In genomic region chr11:24005202-24005876, GRCh38 we compare ENCODE assay signal across 24 cellular contexts.
"Had no signal": no experiment of that assay in that cellular context is flagged by ENCODE, and none has a peak within 500 bp of the region (broad histone marks: within the 10 kb centered on the region; RNA-seq: fewer than 3 reads in every experiment).

No MANE protein-coding gene starts in this region.

- H3K36me3 Mint-ChIP-seq: naive B cell, neural progenitor cell, type B pancreatic cell had no signal

- H3K27me3 ChIP-seq: dorsolateral prefrontal cortex, neural progenitor cell, right lobe of liver, stomach, testis, tibial artery had no signal

- H3K9me3 ChIP-seq: lower lobe of right lung, right lobe of liver, stomach, testis, tibial artery had no signal

- H3K9ac ChIP-seq: neural progenitor cell, parathyroid adenoma had no signal

- H3K4me3 ChIP-seq: dorsolateral prefrontal cortex, lower lobe of right lung, neural progenitor cell, right lobe of liver, smooth muscle cell, stomach, testis, tibial artery had no signal

- H3K27ac ChIP-seq: dorsolateral prefrontal cortex, lower lobe of right lung, neural progenitor cell, parathyroid adenoma, right lobe of liver, stomach, testis, tibial artery had no signal

- H3K4me2 ChIP-seq: neural progenitor cell, smooth muscle cell had no signal

- ATAC-seq: left ventricle myocardium superior; lower lobe of right lung; natural killer cell treated with Interleukin-12 subunit alpha and Interleukin-12 subunit beta and Interleukin-15 and Interleukin-18, amount 100 ng/mL, for 72 hours; right lobe of liver had no signal

- H3K27me3 Mint-ChIP-seq: naive B cell; natural killer cell treated with Interleukin-12 subunit alpha and Interleukin-12 subunit beta and Interleukin-15 and Interleukin-18, amount 100 ng/mL, for 72 hours; progenitor cell of endocrine pancreas; type B pancreatic cell had no signal

- H2AFZ ChIP-seq: neural progenitor cell, parathyroid adenoma had no signal

- H3K79me2 ChIP-seq: parathyroid adenoma had no signal

- H3K4me3 Mint-ChIP-seq: immature natural killer cell; naive B cell; natural killer cell treated with Interleukin-12 subunit alpha and Interleukin-12 subunit beta and Interleukin-15 and Interleukin-18, amount 100 ng/mL, for 72 hours; neural progenitor cell; type B pancreatic cell had no signal

- DNase-seq: dorsolateral prefrontal cortex; effector CD4-positive, alpha-beta T cell; hypothalamus; immature natural killer cell; islet precursor cell; kidney glomerular epithelial cell; left ventricle myocardium superior; lower lobe of right lung; naive B cell; right lobe of liver; stimulated activated CD4-positive, alpha-beta T cell treated with anti-CD3 and anti-CD28 coated beads, Interleukin-12 subunit alpha, Interleukin-12 subunit beta, amount 100 ng/mL, for 4 hours; stimulated activated CD4-positive, alpha-beta T cell treated with anti-CD3 and anti-CD28 coated beads, Interleukin-1b, Interleukin-23, amount 100 ng/mL, for 48 hours; stimulated activated CD4-positive, alpha-beta T cell treated with anti-CD3 and anti-CD28 coated beads, Interleukin-4, amount 100 ng/mL, for 1 hour; stimulated activated CD8-positive, alpha-beta memory T cell treated with anti-CD3 and anti-CD28 coated beads, Interleukin-4, amount 100 ng/mL, for 48 hours; stimulated activated naive CD4-positive, alpha-beta T cell treated with Interleukin-2 at 50 U/mL for 16 hours; stomach; testis; tibial artery had no signal

- H3K27ac Mint-ChIP-seq: immature natural killer cell; naive B cell; natural killer cell treated with Interleukin-12 subunit alpha and Interleukin-12 subunit beta and Interleukin-15 and Interleukin-18, amount 100 ng/mL, for 72 hours; neural progenitor cell; progenitor cell of endocrine pancreas; type B pancreatic cell had no signal

- H3K4me1 Mint-ChIP-seq: immature natural killer cell, naive B cell, neural progenitor cell had no signal

- H3K36me3 ChIP-seq: lower lobe of right lung, neural progenitor cell, right lobe of liver, stomach, tibial artery had no signal

- H3K4me1 ChIP-seq: lower lobe of right lung, parathyroid adenoma, right lobe of liver, stomach, testis had no signal
